15 cellular contexts compared by ENCODE assay signal in genomic region chr17:31570231-31570630, GRCh38.
A peak's percentile ranks its signal among the peaks of the same experiment; 100 is the strongest.
DNase-seq lines count a peak whose midpoint lies in the region; ATAC-seq and TF ChIP-seq lines count a peak whose summit lies in the region.
"Had no signal": no experiment of that assay in that cellular context is flagged by ENCODE, and none has a peak within 500 bp of the region (broad histone marks: within the 10 kb centered on the region; RNA-seq: fewer than 3 reads in every experiment).

No MANE protein-coding gene starts in this region.

- H3K9me3 ChIP-seq in IMR-90 (ENCODE audit: control insufficient read depth, insufficient read depth, low read length) (no peaks in the 10 kb centered on the region), osteoblast (ENCODE audit: low read depth, low read length) (no peaks in the 10 kb centered on the region), thoracic aorta (no peaks in the 10 kb centered on the region), Karpas-422 (ENCODE audit: low read length) (no peaks in the 10 kb centered on the region)
- H3K9me3 ChIP-seq: Peyer's patch, upper lobe of left lung had no signal

- in situ Hi-C loops in IMR-90 (cut with MboI; ENCODE audit: low sequenced_read_pairs): no loop called here

- H3K9me2 ChIP-seq in Karpas-422 (replicated peaks; ENCODE audit: insufficient read depth, low read length): no peaks in the 10 kb centered on the region

- no CpG with 5 or more reads among the region's 6 CpGs for WGBS in IMR-90 (ENCODE audit: extremely low coverage in 2 of 2, insufficient read length in 1 of 2), 2 experiments

- H3K18ac ChIP-seq in IMR-90 (ENCODE audit: low read depth, low read length): peak overlapping the region; percentile 30

- no peak overlapping the region for H3K56ac ChIP-seq in IMR-90 (ENCODE audit: extremely low read depth, insufficient read depth, low read length)

- peak overlapping the region; percentile 55 for H2AK9ac ChIP-seq in IMR-90 (replicated peaks; ENCODE audit: low read depth, low read length, poor library complexity)

- peak overlapping the region; percentile 77; a peak in 3 of 4 replicates for H4K8ac ChIP-seq in IMR-90 (ENCODE audit: low read depth in 2 of 2, low read length in 2 of 2)

- ATAC-seq in IMR-90 (ENCODE audit: low read depth) (no peak), thoracic aorta (ENCODE audit: insufficient number of reproducible peaks, low FRiP score, low read depth) (no peak), HG03354 (IDR thresholded peaks at IDR 0.05; ENCODE audit: poor library complexity, severe bottlenecking, unreplicated experiment) (no peak), HG02642 (IDR thresholded peaks at IDR 0.05; ENCODE audit: poor library complexity, unreplicated experiment) (no peak)
- ATAC-seq: activated CD4-positive, alpha-beta T cell treated with anti-CD3 and anti-CD28 coated beads for 36 hours; effector memory CD8-positive, alpha-beta T cell had no signal

- H3K4me3 ChIP-seq in IMR-90 (ENCODE audit: insufficient read depth, low read depth, low read length) (no peak overlapping the region), coronary artery (no peak overlapping the region), osteoblast (ENCODE audit: insufficient read depth, low read length) (no peak overlapping the region), thoracic aorta (no peak overlapping the region), Karpas-422 (ENCODE audit: low read length) (no peak overlapping the region)
- H3K4me3 ChIP-seq: Peyer's patch, upper lobe of left lung had no signal

- H3K9me1 ChIP-seq in IMR-90 (ENCODE audit: insufficient read depth, low read length): peaks cover 46% of the 10 kb centered on the region

- peak overlapping the region; percentile 76 for H2BK20ac ChIP-seq in IMR-90 (ENCODE audit: low read depth, low read length)

- H3K79me1 ChIP-seq in IMR-90 (ENCODE audit: low read depth in 1 of 2, low read length in 2 of 2): peaks cover 11 to 85% of the 10 kb centered on the region in 2 experiments

- DNase-seq in IMR-90 (no peak), coronary artery (ENCODE audit: low spot score) (no peak), osteoblast (ENCODE audit: insufficient read length, low spot score, missing footprints) (no peak), thoracic aorta (ENCODE audit: low spot score) (no peak), Karpas-422 (no peak)
- DNase-seq: activated CD4-positive, alpha-beta T cell treated with anti-CD3 and anti-CD28 coated beads for 36 hours; activated effector memory CD4-positive, alpha-beta T cell treated with anti-CD3 and anti-CD28 coated beads, Interleukin-2, amount 50 U/mL, for 16 hours; cerebellar nuclear complex; effector memory CD8-positive, alpha-beta T cell; NCI-H1436; upper lobe of left lung had no signal

- H2AFZ ChIP-seq in IMR-90 (replicated peaks; ENCODE audit: low read length, poor library complexity) (peak overlapping the region; percentile 27), osteoblast (ENCODE audit: low read length) (no peak overlapping the region), Karpas-422 (ENCODE audit: low read length) (no peak overlapping the region)
- H2AFZ ChIP-seq: parathyroid adenoma had no signal

- peak overlapping the region; percentile 52 for H4K5ac ChIP-seq in IMR-90 (ENCODE audit: low read depth, low read length)

- H3K4me2 ChIP-seq in IMR-90 (ENCODE audit: low read depth, low read length) (no peak overlapping the region), osteoblast (ENCODE audit: insufficient read depth, low read length) (no peak overlapping the region), Karpas-422 (ENCODE audit: low read depth, low read length, poor library complexity, severe bottlenecking) (no peak overlapping the region)

- BruUV-seq in IMR-90 (replicated peaks; lab: Mats Ljungman, UMichigan): no TSS peak

- peak overlapping the region; percentile 38; the same call in 1 of the 2 replicates for H2BK120ac ChIP-seq in IMR-90 (ENCODE audit: low read depth, low read length)

- CTCF ChIA-PET in IMR-90 (lab: Yijun Ruan, JAX): no interaction called here

- H3K23ac ChIP-seq in IMR-90 (ENCODE audit: low read depth, low read length): peak overlapping the region; percentile 48; the same call in 1 of the 2 replicates

- H4K91ac ChIP-seq in IMR-90 (ENCODE audit: insufficient read depth, low read depth, low read length): peak overlapping the region; percentile 55

- intact Hi-C loops in IMR-90 (cut with micrococcal nuclease): no loop called here

- TF ChIP-seq CTCF in IMR-90 (conservative IDR thresholded peaks at IDR 0.05; ENCODE audit: low read depth, low read length) (no peak), coronary artery (IDR thresholded peaks at IDR 0.05) (no peak), osteoblast (IDR thresholded peaks at IDR 0.05; ENCODE audit: extremely low read depth, low read depth, low read length) (no peak), thoracic aorta (IDR thresholded peaks at IDR 0.05) (no peak)

- H3K79me2 ChIP-seq in osteoblast (ENCODE audit: insufficient read depth, low read length) (peaks cover 98% of the 10 kb centered on the region), Karpas-422 (ENCODE audit: low read length) (no peaks in the 10 kb centered on the region)
- H3K79me2 ChIP-seq: parathyroid adenoma had no signal

- H3K27ac ChIP-seq in IMR-90 (ENCODE audit: insufficient read depth, low read length): peak overlapping the region; percentile 90; the same call in 1 of the 2 replicates
- peak overlapping the region; percentile 89 for H3K27ac ChIP-seq in coronary artery
- peak overlapping the region; percentile 94 for H3K27ac ChIP-seq in osteoblast (ENCODE audit: low read depth, low read length)
- H3K27ac ChIP-seq in thoracic aorta: peak overlapping the region; percentile 86 to 88
- no peak overlapping the region for H3K27ac ChIP-seq in Karpas-422 (ENCODE audit: low read length)
- H3K27ac ChIP-seq: parathyroid adenoma had no signal

- H3K36me3 ChIP-seq in IMR-90 (ENCODE audit: control insufficient read depth, insufficient read depth, low read length): peaks cover under 1% of the 10 kb centered on the region; the same call in 1 of the 2 replicates
- peaks cover 53% of the 10 kb centered on the region for H3K36me3 ChIP-seq in osteoblast (ENCODE audit: insufficient read depth, low read length)
- H3K36me3 ChIP-seq in thoracic aorta: no peaks in the 10 kb centered on the region
- no peaks in the 10 kb centered on the region for H3K36me3 ChIP-seq in Karpas-422 (ENCODE audit: insufficient read depth, low read length)
- H3K36me3 ChIP-seq: Peyer's patch, upper lobe of left lung had no signal

- H2BK5ac ChIP-seq in IMR-90 (ENCODE audit: low read depth, low read length, poor library complexity, severe bottlenecking): peak overlapping the region; percentile 87

- POLR2A ChIA-PET in IMR-90 (lab: Charles Lee; ENCODE audit: unreplicated experiment): no interaction called here

- H3K27me3 ChIP-seq in IMR-90 (ENCODE audit: control insufficient read depth, insufficient read depth, low read length) (no peaks in the 10 kb centered on the region), osteoblast (ENCODE audit: insufficient read depth, low read length) (no peaks in the 10 kb centered on the region), thoracic aorta (replicated peaks; ENCODE audit: insufficient read depth) (no peaks in the 10 kb centered on the region), Karpas-422 (ENCODE audit: low read length) (no peaks in the 10 kb centered on the region)
- H3K27me3 ChIP-seq: Peyer's patch, upper lobe of left lung had no signal

- H2BK15ac ChIP-seq in IMR-90 (ENCODE audit: low read depth, low read length): peak overlapping the region; percentile 96; the same call in 2 of the 3 replicates

- TF ChIP-seq RAD21 in IMR-90 (IDR thresholded peaks at IDR 0.05; ENCODE audit: low read length): no peak

- H4K20me1 ChIP-seq in IMR-90 (ENCODE audit: insufficient read depth, low read length) (peaks cover 35% of the 10 kb centered on the region), osteoblast (ENCODE audit: insufficient read depth, low read length) (peaks cover 95% of the 10 kb centered on the region), Karpas-422 (ENCODE audit: insufficient read depth, low read depth, low read length) (no peaks in the 10 kb centered on the region)

- H3K14ac ChIP-seq in IMR-90 (replicated peaks; ENCODE audit: low read depth, low read length): peak overlapping the region; percentile 80

- no peak for TF ChIP-seq POLR2A in IMR-90 (IDR thresholded peaks at IDR 0.05; ENCODE audit: low read depth, low read length)

- peak overlapping the region; percentile 88 for H2AK5ac ChIP-seq in IMR-90 (ENCODE audit: low read depth, low read length)

- H3K4ac ChIP-seq in IMR-90 (ENCODE audit: low read depth, low read length): peak overlapping the region; percentile 85

- dilution Hi-C loops in IMR-90 (cut with HindIII; ENCODE audit: low sequenced_read_pairs, unreplicated experiment): no loop called here

- no peak overlapping the region for H3K9ac ChIP-seq in IMR-90 (ENCODE audit: low read depth, low read length)
- H3K9ac ChIP-seq in Karpas-422 (ENCODE audit: low read length): no peak overlapping the region
- H3K9ac ChIP-seq: parathyroid adenoma had no signal

- H3K4me1 ChIP-seq in IMR-90 (ENCODE audit: control insufficient read depth, insufficient read depth, low read length) (peaks cover 36% of the 10 kb centered on the region), osteoblast (ENCODE audit: insufficient read depth, low read length) (peaks cover 77% of the 10 kb centered on the region), thoracic aorta (ENCODE audit: control insufficient read depth in 1 of 2, low read depth in 2 of 2) (peaks cover 41 to 90% of the 10 kb centered on the region in 2 donors), Karpas-422 (ENCODE audit: low read length) (no peaks in the 10 kb centered on the region)
- H3K4me1 ChIP-seq: parathyroid adenoma had no signal

TF ChIP-seq in IMR-90, 13 proteins besides CTCF, POLR2A, EP300 and RAD21:
- no peak for TF ChIP-seq CHD1 (IDR thresholded peaks at IDR 0.05; ENCODE audit: low read depth, low read length)
TF ChIP-seq in IMR-90: peak in this region for 0.
